ENCODE assay signal across 21 cellular contexts in the genomic region with DNA sequence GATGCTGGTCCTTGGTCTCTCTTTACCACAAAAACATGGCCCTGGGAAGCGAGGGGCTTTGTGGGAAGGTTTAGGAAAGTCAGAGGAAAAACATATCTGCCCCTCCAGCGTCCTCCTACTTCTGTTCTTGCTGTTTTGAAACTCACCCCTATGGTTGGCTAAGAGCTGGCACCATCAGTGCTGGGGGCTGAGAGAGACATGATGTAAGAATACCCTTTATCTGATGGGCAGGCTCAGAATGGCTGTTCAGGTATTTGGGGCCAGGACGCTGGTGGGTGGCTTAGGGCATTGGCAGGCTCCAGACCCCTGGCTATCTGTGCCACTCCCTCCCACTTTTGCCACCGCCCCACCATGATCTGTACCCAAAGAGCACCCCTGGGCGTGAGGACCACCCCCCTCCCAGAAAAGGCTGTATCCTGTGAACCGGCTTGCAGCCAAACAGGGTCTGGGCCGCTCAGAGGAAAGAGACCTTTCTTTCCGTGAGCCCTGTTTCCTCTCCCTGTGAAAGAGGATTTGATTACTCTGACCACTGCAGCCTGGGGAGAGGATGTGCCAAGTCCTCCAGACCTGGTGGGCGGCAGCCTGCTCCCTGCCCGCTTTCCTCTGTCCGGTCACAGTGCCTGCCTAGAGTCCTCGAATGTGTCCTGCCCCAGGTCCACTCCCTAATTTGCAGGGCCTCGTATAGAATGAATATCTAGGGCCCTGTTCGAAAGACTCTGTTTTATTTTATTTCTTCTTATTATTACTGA.
"Had no signal": no experiment of that assay in that cellular context is flagged by ENCODE, and none has a peak within 500 bp of the region (broad histone marks: within the 10 kb centered on the region; RNA-seq: fewer than 3 reads in every experiment).

No MANE protein-coding gene starts in this region.

- H3K36me3 ChIP-seq: brain microvascular endothelial cell, gastroesophageal sphincter, heart right ventricle, spleen, stomach had no signal

- DNase-seq: activated CD4-positive, alpha-beta T cell treated with anti-CD3 and anti-CD28 coated beads, Interleukin-2, amount 10 ng/mL, durations not matched to agents 7 days and 5 days; activated CD4-positive, CD25-positive, alpha-beta regulatory T cell; activated CD8-positive, alpha-beta memory T cell treated with anti-CD3 and anti-CD28 coated beads, Interleukin-2, amount 50 U/mL, for 48 hours; activated gamma-delta T cell treated with Interleukin-2 at 50 U/mL for 16 hours; activated T-cell treated with anti-CD3 and anti-CD28 coated beads, Interleukin-2, amount 50 U/mL, for 72 hours; brain microvascular endothelial cell; effector memory CD8-positive, alpha-beta T cell; heart right ventricle; mammary epithelial cell; naive thymus-derived CD8-positive, alpha-beta T cell; occipital lobe; right cardiac atrium; spleen; stomach; testis had no signal

- H3K27me3 ChIP-seq: brain microvascular endothelial cell, spleen, stomach, testis had no signal

- ATAC-seq: activated T-cell treated with anti-CD3 and anti-CD28 coated beads, Interleukin-2, amount 50 U/mL, for 72 hours; effector memory CD8-positive, alpha-beta T cell; gastroesophageal sphincter; naive thymus-derived CD8-positive, alpha-beta T cell had no signal

- H3K4me3 ChIP-seq: gastroesophageal sphincter, heart right ventricle, spleen, stomach, testis had no signal

- H3K27me3 Mint-ChIP-seq: activated naive CD8-positive, alpha-beta T cell had no signal

- H3K27ac ChIP-seq: brain microvascular endothelial cell, epithelial cell of prostate, gastroesophageal sphincter, heart right ventricle, spleen, stomach, testis had no signal

- H3K36me3 Mint-ChIP-seq: activated naive CD8-positive, alpha-beta T cell; naive thymus-derived CD8-positive, alpha-beta T cell had no signal

- FAIRE-seq: TTC549 had no signal

- H3K4me1 ChIP-seq: gastroesophageal sphincter had no signal

- H3K4me3 Mint-ChIP-seq: activated CD4-positive, alpha-beta T cell treated with anti-CD3 and anti-CD28 coated beads, Interleukin-2, amount 10 ng/mL, durations not matched to agents 7 days and 5 days; activated naive CD8-positive, alpha-beta T cell; activated T-cell treated with anti-CD3 and anti-CD28 coated beads, Interleukin-2, amount 50 U/mL, for 72 hours; effector memory CD8-positive, alpha-beta T cell; naive thymus-derived CD8-positive, alpha-beta T cell; T-helper 1 cell treated with Interleukin-12 subunit alpha and Interleukin-12 subunit beta and Interleukin-4 antibody, amounts not matched to agents 30 μg/mL and 1 μg/mL, for 36 hours had no signal

- H3K9me3 ChIP-seq: gastroesophageal sphincter, heart right ventricle, spleen, stomach, testis had no signal

- H3K27ac Mint-ChIP-seq: activated CD4-positive, alpha-beta T cell treated with anti-CD3 and anti-CD28 coated beads, Interleukin-2, amount 10 ng/mL, durations not matched to agents 7 days and 5 days; activated naive CD8-positive, alpha-beta T cell; activated T-cell treated with anti-CD3 and anti-CD28 coated beads, Interleukin-2, amount 50 U/mL, for 72 hours; effector memory CD8-positive, alpha-beta T cell; progenitor cell of endocrine pancreas; T-helper 1 cell treated with Interleukin-12 subunit alpha and Interleukin-12 subunit beta and Interleukin-4 antibody, amounts not matched to agents 30 μg/mL and 1 μg/mL, for 36 hours had no signal

- H3K4me1 Mint-ChIP-seq: activated CD4-positive, alpha-beta T cell treated with anti-CD3 and anti-CD28 coated beads, Interleukin-2, amount 10 ng/mL, durations not matched to agents 7 days and 5 days; naive thymus-derived CD8-positive, alpha-beta T cell had no signal

- H3K9me3 Mint-ChIP-seq: activated CD4-positive, alpha-beta T cell treated with anti-CD3 and anti-CD28 coated beads, Interleukin-2, amount 10 ng/mL, durations not matched to agents 7 days and 5 days; activated T-cell treated with anti-CD3 and anti-CD28 coated beads, Interleukin-2, amount 50 U/mL, for 72 hours; effector memory CD8-positive, alpha-beta T cell; T-helper 1 cell treated with Interleukin-12 subunit alpha and Interleukin-12 subunit beta and Interleukin-4 antibody, amounts not matched to agents 30 μg/mL and 1 μg/mL, for 36 hours had no signal
